ENCODE assay signal across 8 cellular contexts in the genomic region with DNA sequence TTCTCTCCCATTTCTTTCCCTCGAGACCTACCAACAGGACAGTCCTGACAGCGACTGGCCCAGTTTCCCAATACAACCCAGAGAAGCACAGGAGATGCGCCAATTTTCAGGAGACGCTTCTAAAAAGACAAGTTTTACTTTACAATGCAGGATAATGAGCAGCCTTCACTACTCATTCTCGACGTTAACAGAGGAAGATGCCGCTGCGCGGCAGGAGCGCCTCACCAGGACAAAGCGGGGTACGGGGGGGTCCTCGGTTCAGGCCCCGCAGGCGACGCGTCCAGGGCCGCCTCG. TPM values are rescaled to one million over a fixed set of nuclear protein-coding genes. Genes with fewer than 3 reads are reported as not detected.
DNase-seq lines count a peak whose midpoint lies in the region; ATAC-seq and TF ChIP-seq lines count a peak whose summit lies in the region.

No MANE protein-coding gene starts in this region.

- H3K4me3 ChIP-seq in WI38 (ENCODE audit: low read depth, low read length) (peak overlapping the region; percentile 69), retinal pigment epithelial cell (ENCODE audit: low read length) (peak overlapping the region; percentile 65)

- peak overlapping the region; percentile 82 for H3K27ac Mint-ChIP-seq in glutamatergic neuron (ENCODE audit: unreplicated experiment)

- DNase-seq in ACHN (peak; percentile 0), glutamatergic neuron (no peak), retinal pigment epithelial cell (ENCODE audit: low read depth) (no peak), NCI-H1694 treated with DMSO at 0.1 percent for 48 hours (lab: John Stamatoyannopoulos, UW) (no peak), NCI-H1092 (lab: John Stamatoyannopoulos, UW) (no peak)

- peaks cover 6% of the 10 kb centered on the region for H3K9me3 Mint-ChIP-seq in glutamatergic neuron (ENCODE audit: unreplicated experiment)

- no peak for TF ChIP-seq CTCF in WI38 (IDR thresholded peaks at IDR 0.05; ENCODE audit: low read depth, low read length)
- TF ChIP-seq CTCF in glutamatergic neuron (IDR thresholded peaks at IDR 0.05; ENCODE audit: partially characterized antibody, unreplicated experiment), result no peak
- no peak for TF ChIP-seq CTCF in retinal pigment epithelial cell (conservative IDR thresholded peaks at IDR 0.05; ENCODE audit: low read depth, low read length)

- peak; percentile 21 for ATAC-seq in GM18517 (IDR thresholded peaks at IDR 0.05; ENCODE audit: unreplicated experiment)
- ATAC-seq in HG03060 (IDR thresholded peaks at IDR 0.05; ENCODE audit: low read depth, unreplicated experiment), result peak; percentile 4

- H3K27me3 Mint-ChIP-seq in glutamatergic neuron (ENCODE audit: unreplicated experiment), result peaks cover 8% of the 10 kb centered on the region

- no peaks in the 10 kb centered on the region for H3K4me1 Mint-ChIP-seq in glutamatergic neuron (ENCODE audit: low read depth, unreplicated experiment)

- in situ Hi-C loops in ACHN (cut with HindIII; ENCODE audit: low pct_ligation_motif_present, low pct_unique_long_range_greater_than_20kb, low sequenced_read_pairs), result no loop called here

- H3K36me3 Mint-ChIP-seq in glutamatergic neuron (ENCODE audit: unreplicated experiment), result no peaks in the 10 kb centered on the region

- peak overlapping the region; percentile 91 for H3K4me3 Mint-ChIP-seq in glutamatergic neuron (ENCODE audit: unreplicated experiment)

RNA-seq across cellular contexts. Expression of gene BCLAF3, which starts 0.7 kb away (rescaled TPM):
- 22.3 TPM for total RNA-seq in glutamatergic neuron (ENCODE audit: unreplicated experiment)
